26 cellular contexts compared by ENCODE assay signal in genomic region chr1:178639326-178639725, GRCh38.
"Had no signal": no experiment of that assay in that cellular context is flagged by ENCODE, and none has a peak within 500 bp of the region (broad histone marks: within the 10 kb centered on the region; RNA-seq: fewer than 3 reads in every experiment).

No MANE protein-coding gene starts in this region.

- H3K27ac Mint-ChIP-seq: activated CD8-positive, alpha-beta T cell treated with anti-CD3 and anti-CD28 coated beads, Interleukin-2, amount 10 ng/mL, durations not matched to agents 7 days and 5 days; activated naive CD4-positive, alpha-beta T cell treated with anti-CD3 and anti-CD28 coated beads, Interleukin-2, amount 50 U/mL, for 24 hours; effector memory CD8-positive, alpha-beta T cell; natural killer cell treated with Interleukin-12 subunit alpha and Interleukin-12 subunit beta and Interleukin-15 and Interleukin-18, amount 100 ng/mL, for 72 hours; stimulated activated naive CD8-positive, alpha-beta T cell treated with anti-CD3 and anti-CD28 coated beads, Interleukin-15, amount 100 ng/mL, for 72 hours; T-cell; T-helper 2 cell treated with Interferon-gamma antibody and Interleukin-4, amounts not matched to agents 5 μg/mL and 100 μg/mL, for 36 hours had no signal

- H3K27ac ChIP-seq: left lung, pancreas, psoas muscle, suprapubic skin, tibial nerve, WERI-Rb-1 had no signal

- DNase-seq: activated CD4-positive, alpha-beta T cell treated with anti-CD3 and anti-CD28 coated beads for 1 hour; activated CD4-positive, alpha-beta T cell treated with anti-CD3 and anti-CD28 coated beads, Interleukin-2, amount 50 U/mL, for 1 hour; activated CD8-positive, alpha-beta T cell treated with anti-CD3 and anti-CD28 coated beads, Interleukin-2, amount 10 ng/mL, durations not matched to agents 7 days and 5 days; activated gamma-delta T cell treated with Interleukin-2 at 50 U/mL for 16 hours; activated T-cell treated with anti-CD3 and anti-CD28 coated beads, Interleukin-2, amount 50 U/mL, for 1 hour; aorta; effector memory CD8-positive, alpha-beta T cell; kidney glomerular epithelial cell; left lung; midbrain; pancreas; psoas muscle; right cardiac atrium; stimulated activated CD4-positive, alpha-beta T cell treated with anti-CD3 and anti-CD28 coated beads, Interleukin-1b, Interleukin-23, amount 100 ng/mL, for 48 hours; stimulated activated naive CD8-positive, alpha-beta T cell treated with anti-CD3 and anti-CD28 coated beads, Interleukin-15, amount 100 ng/mL, for 72 hours; T-cell; WERI-Rb-1 had no signal

- H3K27me3 Mint-ChIP-seq: brain; natural killer cell treated with Interleukin-12 subunit alpha and Interleukin-12 subunit beta and Interleukin-15 and Interleukin-18, amount 100 ng/mL, for 72 hours; stimulated activated naive CD8-positive, alpha-beta T cell treated with anti-CD3 and anti-CD28 coated beads, Interleukin-15, amount 100 ng/mL, for 72 hours had no signal

- H3K9me3 ChIP-seq: left lung, pancreas, psoas muscle, suprapubic skin, tibial nerve had no signal

- H3K4me1 Mint-ChIP-seq: activated naive CD4-positive, alpha-beta T cell treated with anti-CD3 and anti-CD28 coated beads, Interleukin-2, amount 50 U/mL, for 24 hours; stimulated activated naive CD8-positive, alpha-beta T cell treated with anti-CD3 and anti-CD28 coated beads, Interleukin-15, amount 100 ng/mL, for 72 hours; T-cell had no signal

- H3K36me3 ChIP-seq: left lung, pancreas, suprapubic skin, tibial nerve, WERI-Rb-1 had no signal

- H3K9me3 Mint-ChIP-seq: activated naive CD4-positive, alpha-beta T cell treated with anti-CD3 and anti-CD28 coated beads, Interleukin-2, amount 50 U/mL, for 24 hours; brain; effector memory CD8-positive, alpha-beta T cell; natural killer cell treated with Interleukin-12 subunit alpha and Interleukin-12 subunit beta and Interleukin-15 and Interleukin-18, amount 100 ng/mL, for 72 hours; stimulated activated naive CD8-positive, alpha-beta T cell treated with anti-CD3 and anti-CD28 coated beads, Interleukin-15, amount 100 ng/mL, for 72 hours; T-cell; T-helper 2 cell treated with Interferon-gamma antibody and Interleukin-4, amounts not matched to agents 5 μg/mL and 100 μg/mL, for 36 hours had no signal

- H3K4me1 ChIP-seq: left lung had no signal

- H3K4me3 ChIP-seq: left lung, lung, pancreas, psoas muscle, skin epidermis, suprapubic skin, tibial nerve had no signal

- H3K4me3 Mint-ChIP-seq: activated CD8-positive, alpha-beta T cell treated with anti-CD3 and anti-CD28 coated beads, Interleukin-2, amount 10 ng/mL, durations not matched to agents 7 days and 5 days; activated naive CD4-positive, alpha-beta T cell treated with anti-CD3 and anti-CD28 coated beads, Interleukin-2, amount 50 U/mL, for 24 hours; brain; effector memory CD8-positive, alpha-beta T cell; natural killer cell treated with Interleukin-12 subunit alpha and Interleukin-12 subunit beta and Interleukin-15 and Interleukin-18, amount 100 ng/mL, for 72 hours; stimulated activated naive CD8-positive, alpha-beta T cell treated with anti-CD3 and anti-CD28 coated beads, Interleukin-15, amount 100 ng/mL, for 72 hours; T-cell; T-helper 2 cell treated with Interferon-gamma antibody and Interleukin-4, amounts not matched to agents 5 μg/mL and 100 μg/mL, for 36 hours had no signal

- ATAC-seq: activated CD8-positive, alpha-beta T cell treated with anti-CD3 and anti-CD28 coated beads, Interleukin-2, amount 10 ng/mL, durations not matched to agents 7 days and 5 days; effector memory CD8-positive, alpha-beta T cell; esophagus mucosa; left lung; natural killer cell treated with Interleukin-12 subunit alpha and Interleukin-12 subunit beta and Interleukin-15 and Interleukin-18, amount 100 ng/mL, for 72 hours; pancreas; psoas muscle; right cardiac atrium; stimulated activated naive CD8-positive, alpha-beta T cell treated with anti-CD3 and anti-CD28 coated beads, Interleukin-15, amount 100 ng/mL, for 72 hours; T-cell had no signal

- H3K27me3 ChIP-seq: left lung, pancreas, suprapubic skin, tibial nerve had no signal
